ENCODE assay signal across 10 cellular contexts in the genomic region with DNA sequence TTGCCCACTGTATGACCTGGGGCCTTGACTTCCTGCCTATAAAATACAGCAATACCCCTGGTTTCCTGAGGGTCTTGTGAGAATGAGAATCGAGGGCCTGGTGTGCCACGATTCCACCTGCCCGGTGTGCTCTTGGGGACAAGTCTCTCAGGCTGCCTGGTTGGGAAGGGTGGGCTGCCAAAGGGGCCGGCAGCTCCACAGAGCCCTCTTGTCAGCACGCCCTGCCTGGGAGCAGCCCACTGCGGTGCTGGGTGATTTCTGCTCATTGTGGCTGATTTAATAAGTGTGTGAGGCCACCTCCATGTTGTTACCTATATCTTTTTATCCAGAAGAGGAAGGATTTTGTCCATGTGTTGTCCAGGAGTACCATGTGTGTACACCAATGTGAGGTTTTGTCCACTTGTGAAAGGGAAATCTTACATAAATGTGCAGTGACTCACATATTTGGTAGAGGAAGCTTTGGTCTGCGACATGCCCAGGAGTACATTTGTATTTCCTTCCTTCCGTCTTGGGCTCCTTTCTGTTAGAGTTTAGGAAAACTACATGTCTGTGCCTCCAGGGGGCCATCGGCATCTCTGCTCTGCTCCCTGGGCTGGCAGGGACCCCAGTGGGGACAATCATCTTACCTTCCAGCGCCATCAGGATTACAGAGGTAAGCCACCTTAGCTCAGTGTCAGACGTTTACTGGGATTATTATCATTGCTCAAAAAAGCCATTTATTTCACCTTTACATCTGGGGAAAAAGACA.
A peak's percentile ranks its signal among the peaks of the same experiment; 100 is the strongest.
DNase-seq lines count a peak whose midpoint lies in the region; ATAC-seq and TF ChIP-seq lines count a peak whose summit lies in the region.
"Had no signal": no experiment of that assay in that cellular context is flagged by ENCODE, and none has a peak within 500 bp of the region (broad histone marks: within the 10 kb centered on the region; RNA-seq: fewer than 3 reads in every experiment).

No MANE protein-coding gene starts in this region.

- no peaks in the 10 kb centered on the region for H3K27me3 ChIP-seq in BLaER1
- H3K27me3 ChIP-seq in H7 (ENCODE audit: control insufficient read depth, insufficient read depth, low read length) = no peaks in the 10 kb centered on the region
- H3K27me3 ChIP-seq: gastrocnemius medialis had no signal

- H3K36me3 ChIP-seq in BLaER1 (peaks cover 2% of the 10 kb centered on the region; the same call in 1 of the 2 replicates), H7 (replicated peaks; ENCODE audit: control insufficient read depth, insufficient read depth, low read length) (no peaks in the 10 kb centered on the region)
- H3K36me3 ChIP-seq: gastrocnemius medialis had no signal

- peaks cover 28% of the 10 kb centered on the region for H3K9me3 ChIP-seq in BLaER1

- peak; percentile 57; the same call in 1 of the 2 replicates for TF ChIP-seq CTCF in VCaP (conservative IDR thresholded peaks at IDR 0.05)

- peaks cover 9% of the 10 kb centered on the region for H3K4me1 ChIP-seq in BLaER1
- H3K4me1 ChIP-seq: gastrocnemius medialis had no signal

- H3K4me2 ChIP-seq in BLaER1 = peak overlapping the region; percentile 31

- peak; percentile 74 for DNase-seq in H7
- peak; percentile 16 for DNase-seq in kidney tubule cell (ENCODE audit: low spot score)
- DNase-seq in stimulated activated CD4-positive, alpha-beta T cell treated with anti-CD3 and anti-CD28 coated beads, Interleukin-2, amount 100 ng/mL, for 48 hours = no peak
- DNase-seq in OCI-M1 (lab: John Stamatoyannopoulos, UW) = no peak
- DNase-seq: gastrocnemius medialis had no signal

- no peak overlapping the region for H3K9ac ChIP-seq in BLaER1

- H3K4me3 ChIP-seq in BLaER1 = no peak overlapping the region
- no peak overlapping the region for H3K4me3 ChIP-seq in H7 (ENCODE audit: insufficient read depth, low read depth, low read length)
- H3K4me3 ChIP-seq: gastrocnemius medialis had no signal

- no peak overlapping the region for H3K27ac ChIP-seq in BLaER1
- H3K27ac ChIP-seq in VCaP = no peak overlapping the region
- H3K27ac ChIP-seq: gastrocnemius medialis had no signal

- no peaks in the 10 kb centered on the region for H4K20me1 ChIP-seq in BLaER1

- ATAC-seq in GM21737 (IDR thresholded peaks at IDR 0.05; ENCODE audit: unreplicated experiment) = no peak
- ATAC-seq in HG02981 (IDR thresholded peaks at IDR 0.05; ENCODE audit: unreplicated experiment) = no peak
- ATAC-seq: activated CD4-positive, CD25-positive, alpha-beta regulatory T cell treated with anti-CD3 and anti-CD28 coated beads, Interleukin-2, amount 50 U/mL, for 24 hours; gastrocnemius medialis had no signal

Comparison
In these comparisons a context has a peak if more than half of its experiments do, and no peak if none do; other contexts are left out.
1. DNase-seq: peak in H7 (single experiment) and kidney tubule cell (single experiment); none in stimulated activated CD4-positive, alpha-beta T cell treated with anti-CD3 and anti-CD28 coated beads, Interleukin-2, amount 100 ng/mL, for 48 hours (0 of 2) and OCI-M1 (single experiment).